8 cellular contexts compared by ENCODE assay signal in the genomic region with DNA sequence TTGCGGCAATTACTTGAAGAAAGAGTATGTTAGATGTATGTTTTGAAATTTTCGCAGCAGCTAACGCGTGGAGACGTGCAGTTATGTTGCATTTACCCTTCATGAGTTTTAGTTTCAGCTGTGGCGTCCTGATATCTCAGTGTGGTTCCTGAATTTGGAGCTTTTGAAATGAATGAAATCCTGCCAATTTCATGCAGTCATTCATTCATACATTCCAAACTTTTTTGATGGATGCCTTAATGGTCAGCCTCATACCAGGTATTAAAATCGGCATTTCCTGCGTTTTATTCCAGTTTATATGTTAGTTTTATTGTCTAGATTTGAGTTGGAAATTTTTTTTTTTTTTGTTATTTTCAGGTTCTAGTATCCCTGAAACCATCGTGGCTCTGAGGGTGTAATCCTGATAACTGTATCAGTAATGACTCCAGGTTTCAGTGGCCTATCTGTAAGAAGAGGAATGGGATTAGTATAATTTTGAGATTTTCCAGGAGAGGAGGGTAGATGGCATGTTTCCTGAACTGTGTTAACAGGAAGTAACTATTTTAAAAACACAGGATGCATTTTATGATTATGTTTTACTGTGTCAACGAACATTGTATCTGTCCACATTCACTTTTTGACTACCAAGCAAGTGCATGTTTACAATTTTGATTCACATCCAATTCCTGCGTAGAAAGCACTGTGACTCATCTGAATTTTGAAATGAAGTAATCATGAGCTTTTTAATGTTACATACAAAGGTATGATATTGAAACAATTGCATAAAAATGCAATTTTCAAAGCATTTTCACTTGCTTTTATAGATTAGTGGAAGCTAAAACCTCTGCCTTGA. TPM values are rescaled to one million over a fixed set of nuclear protein-coding genes. Genes with fewer than 3 reads are reported as not detected.
A peak's percentile ranks its signal among the peaks of the same experiment; 100 is the strongest.
DNase-seq lines count a peak whose midpoint lies in the region; ATAC-seq and TF ChIP-seq lines count a peak whose summit lies in the region.

No MANE protein-coding gene starts in this region.

- H3K27me3 ChIP-seq in CD8-positive, alpha-beta memory T cell (ENCODE audit: insufficient read depth, low read length, poor library complexity, severe bottlenecking) = no peaks in the 10 kb centered on the region
- no peaks in the 10 kb centered on the region for H3K27me3 ChIP-seq in HL-60 (ENCODE audit: insufficient read depth, poor library complexity, severe bottlenecking)
- no peaks in the 10 kb centered on the region for H3K27me3 ChIP-seq in adipocyte (replicated peaks; ENCODE audit: control insufficient read depth, insufficient read depth, low read length)

- peak overlapping the region; percentile 62 for H3K27ac ChIP-seq in CD8-positive, alpha-beta memory T cell (ENCODE audit: low read depth, low read length)
- H3K27ac ChIP-seq in HL-60 (replicated peaks) = peak overlapping the region; percentile 78

- peak overlapping the region; percentile 93 for H3K4me3 ChIP-seq in CD8-positive, alpha-beta memory T cell (ENCODE audit: low read length)
- H3K4me3 ChIP-seq in HL-60 (replicated peaks; ENCODE audit: insufficient read depth, low read length) (peak overlapping the region; percentile 51), adipocyte (ENCODE audit: low read length) (peak overlapping the region; percentile 94)

- ATAC-seq in HG02870 (IDR thresholded peaks at IDR 0.05; ENCODE audit: unreplicated experiment) (no peak), GM21786 (IDR thresholded peaks at IDR 0.05; ENCODE audit: unreplicated experiment) (no peak)

- peaks cover 0 to 5% (median 0%) of the 10 kb centered on the region in 3 donors for H3K36me3 Mint-ChIP-seq in CD8-positive, alpha-beta memory T cell

- H3K4me3 Mint-ChIP-seq in CD8-positive, alpha-beta memory T cell = peak overlapping the region; percentile 87 to 97 (median 95)

- CTCF ChIA-PET in CD8-positive, alpha-beta memory T cell (lab: Charles Lee) = interaction anchor here (1.4 to 1.9 kb wide), 4 partner anchors 20 to 256 kb away, joined by 3 to 6 read pairs (median 4); a partner anchor contains a TSS

- peaks cover 11% of the 10 kb centered on the region for H3K4me1 ChIP-seq in CD8-positive, alpha-beta memory T cell (ENCODE audit: insufficient read depth, low read length)
- peaks cover 45% of the 10 kb centered on the region for H3K4me1 ChIP-seq in adipocyte (ENCODE audit: control insufficient read depth, insufficient read depth, low read length)

- TF ChIP-seq CTCF in HL-60 (IDR thresholded peaks at IDR 0.05; ENCODE audit: insufficient read depth, low read length) = no peak

- H3K9ac ChIP-seq in adipocyte (ENCODE audit: low read length) = peak overlapping the region; percentile 99

- POLR2A ChIA-PET in CD8-positive, alpha-beta memory T cell (lab: Charles Lee) = interaction anchor here (0.7 to 2.3 kb wide), 4 partner anchors 27 to 268 kb away, joined by 6 to 27 read pairs (median 8); a partner anchor contains a TSS

- H3K27me3 Mint-ChIP-seq in CD8-positive, alpha-beta memory T cell = no peaks in the 10 kb centered on the region

- H3K9me3 Mint-ChIP-seq in CD8-positive, alpha-beta memory T cell = no peaks in the 10 kb centered on the region

- no peaks in the 10 kb centered on the region for H3K36me3 ChIP-seq in CD8-positive, alpha-beta memory T cell (ENCODE audit: insufficient read depth, low read length)
- no peaks in the 10 kb centered on the region for H3K36me3 ChIP-seq in adipocyte (ENCODE audit: control insufficient read depth, insufficient read depth, low read length, severe bottlenecking)

- no peak for DNase-seq in CD8-positive, alpha-beta memory T cell
- DNase-seq in HL-60 (ENCODE audit: low read depth in 1 of 2, low spot score in 1 of 2) = no peak
- peak; percentile 88 for DNase-seq in adipocyte (ENCODE audit: low read depth)
- peak; percentile 15 for DNase-seq in inferior parietal cortex (ENCODE audit: extremely low spot score)
- peak; percentile 57 for DNase-seq in stromal cell of bone marrow (ENCODE audit: low read depth)
- no peak for DNase-seq in NCI-H524 (lab: John Stamatoyannopoulos, UW)

- H3K4me1 Mint-ChIP-seq in CD8-positive, alpha-beta memory T cell = peaks cover 17 to 25% (median 20%) of the 10 kb centered on the region in 3 donors

- H3K27ac Mint-ChIP-seq in CD8-positive, alpha-beta memory T cell = peak overlapping the region; percentile 51 to 92 (median 89)

- no peaks in the 10 kb centered on the region for H3K9me3 ChIP-seq in CD8-positive, alpha-beta memory T cell (ENCODE audit: low read length)
- no peaks in the 10 kb centered on the region for H3K9me3 ChIP-seq in adipocyte (ENCODE audit: control insufficient read depth, low read length)

RNA-seq across cellular contexts. Expression of a gene that starts 1.0 kb away (rescaled TPM):
- 10 to 100 TPM; 24.8 to 25.9 TPM for total RNA-seq in CD8-positive, alpha-beta memory T cell
- 16.1 TPM for polyA plus RNA-seq in CD8-positive, alpha-beta memory T cell

Comparison
In these comparisons a context has a peak if more than half of its experiments do, and no peak if none do; other contexts are left out.
1. DNase-seq: peak in adipocyte (single experiment), inferior parietal cortex (single experiment) and stromal cell of bone marrow (single experiment); none in CD8-positive, alpha-beta memory T cell (0 of 5), HL-60 (0 of 2) and NCI-H524 (0 of 2).
2. Peak in every context shown above with its lines, with median percentiles within 50 percentile points of each other: H3K4me3 ChIP-seq.